14 cellular contexts compared by ENCODE assay signal in the genomic region with DNA sequence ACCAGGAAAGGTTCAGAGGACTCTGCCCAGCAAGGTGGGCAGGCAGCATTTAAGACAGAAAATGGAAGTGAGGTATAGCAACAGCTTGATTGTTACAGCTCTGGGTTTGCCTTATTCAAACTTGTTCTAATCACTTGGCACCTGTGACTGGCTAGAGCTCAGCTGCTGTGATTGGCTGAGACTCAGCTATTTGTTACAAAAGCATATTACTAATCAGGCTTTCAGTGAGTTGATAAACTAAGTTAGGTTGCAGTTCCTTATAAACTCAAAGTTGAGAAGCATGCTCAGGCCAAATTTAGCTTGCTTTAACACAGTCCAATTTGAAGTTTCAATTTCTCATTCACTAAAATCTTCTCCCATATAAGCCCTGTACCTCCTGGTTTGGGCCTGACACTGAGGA. TPM values are rescaled to one million over a fixed set of nuclear protein-coding genes. Genes with fewer than 3 reads are reported as not detected.
DNase-seq lines count a peak whose midpoint lies in the region; ATAC-seq and TF ChIP-seq lines count a peak whose summit lies in the region.
"Had no signal": no experiment of that assay in that cellular context is flagged by ENCODE, and none has a peak within 500 bp of the region (broad histone marks: within the 10 kb centered on the region; RNA-seq: fewer than 3 reads in every experiment).

No MANE protein-coding gene starts in this region.

- H3K27ac ChIP-seq in foreskin keratinocyte (no peak overlapping the region), H9 (ENCODE audit: insufficient read length, low read depth, low read length) (no peak overlapping the region)
- H3K27ac ChIP-seq: SJSA1 had no signal

- TF ChIP-seq CTCF in foreskin keratinocyte (conservative IDR thresholded peaks at IDR 0.05) (no peak), H9 (conservative IDR thresholded peaks at IDR 0.05) (no peak)

- no peaks in the 10 kb centered on the region for H3K36me3 Mint-ChIP-seq in H9 (ENCODE audit: insufficient read depth in 1 of 3, low read depth in 3 of 3)
- H3K36me3 Mint-ChIP-seq: brain had no signal

- H2BK12ac ChIP-seq in H9 (ENCODE audit: insufficient read length, low read depth, low read length), result no peak overlapping the region

- no peak overlapping the region for H2BK120ac ChIP-seq in H9 (ENCODE audit: low read depth, low read length, poor library complexity, severe bottlenecking)

- H3K14ac ChIP-seq in H9 (ENCODE audit: insufficient read depth, low read length), result no peak overlapping the region

- no peaks in the 10 kb centered on the region for H3K79me2 ChIP-seq in H9 (ENCODE audit: insufficient read depth, low read length)

- no peak overlapping the region for H3K18ac ChIP-seq in H9 (ENCODE audit: insufficient read length, low read depth, low read length)

- no peaks in the 10 kb centered on the region for H3K27me3 Mint-ChIP-seq in H9 (ENCODE audit: low read depth)

- no peaks in the 10 kb centered on the region for H4K20me1 ChIP-seq in H9 (ENCODE audit: control insufficient read depth, insufficient read depth, insufficient read length)

- no peaks in the 10 kb centered on the region for H3K4me1 Mint-ChIP-seq in H9
- H3K4me1 Mint-ChIP-seq: brain had no signal

- H2AFZ ChIP-seq in H9 (ENCODE audit: low read length), result no peak overlapping the region

- no peak overlapping the region for H3T11ph ChIP-seq in H9 (ENCODE audit: low read length)

- H3K9me3 Mint-ChIP-seq in H9, result no peaks in the 10 kb centered on the region
- H3K9me3 Mint-ChIP-seq: brain had no signal

- no peak overlapping the region for H3K4me2 ChIP-seq in H9 (ENCODE audit: insufficient read depth, insufficient read length, low read length)

- no peak overlapping the region for H2BK15ac ChIP-seq in H9 (ENCODE audit: low read depth, low read length)

- H3K4me3 Mint-ChIP-seq in H9, result no peak overlapping the region
- H3K4me3 Mint-ChIP-seq: brain had no signal

- no peak overlapping the region for H3K56ac ChIP-seq in H9 (ENCODE audit: insufficient read length, low read depth, low read length)

- H2BK20ac ChIP-seq in H9 (ENCODE audit: low read depth, low read length, poor library complexity, severe bottlenecking), result no peak overlapping the region

- no peak for DNase-seq in foreskin keratinocyte
- no peak for DNase-seq in T1000 (lab: John Stamatoyannopoulos, UW)
- no peak for DNase-seq in DMS79 treated with DMSO at 0.1 percent for 48 hours (lab: John Stamatoyannopoulos, UW)
- no peak for DNase-seq in H9
- DNase-seq in activated CD4-positive, CD25-positive, alpha-beta regulatory T cell treated with anti-CD3 and anti-CD28 coated beads, Interleukin-2, amount 50 U/mL, for 72 hours, result no peak
- DNase-seq: foreskin fibroblast, NCI-H2081 had no signal

- H2AK5ac ChIP-seq in H9 (ENCODE audit: insufficient read length, low read length), result no peak overlapping the region

- no peak overlapping the region for H4K8ac ChIP-seq in H9 (replicated peaks; ENCODE audit: insufficient read length, low read depth, low read length)

- no peaks in the 10 kb centered on the region for H3K23me2 ChIP-seq in H9 (ENCODE audit: insufficient read length, low read depth, low read length, poor library complexity, severe bottlenecking)

- peaks cover 49% of the 10 kb centered on the region for H3K27me3 ChIP-seq in foreskin keratinocyte
- no peaks in the 10 kb centered on the region for H3K27me3 ChIP-seq in H9 (ENCODE audit: insufficient read depth, low read length)
- H3K27me3 ChIP-seq: SJSA1 had no signal

- ATAC-seq in GM18907 (IDR thresholded peaks at IDR 0.05; ENCODE audit: unreplicated experiment) (peak; percentile 75), GM21576 (IDR thresholded peaks at IDR 0.05; ENCODE audit: unreplicated experiment) (peak; percentile 47), HG03175 (IDR thresholded peaks at IDR 0.05; ENCODE audit: unreplicated experiment) (peak; percentile 81), foreskin keratinocyte (peak; percentile 37)
- ATAC-seq: sciatic nerve had no signal

- H3K79me1 ChIP-seq in H9 (ENCODE audit: insufficient read depth, low read depth, low read length, poor library complexity, severe bottlenecking), result no peaks in the 10 kb centered on the region

- no peak overlapping the region for H3K23ac ChIP-seq in H9 (ENCODE audit: insufficient read length, low read depth, low read length)

- no peak overlapping the region for H4K5ac ChIP-seq in H9 (ENCODE audit: insufficient read length, low read depth, low read length)

- H3K9me3 ChIP-seq in H9 (ENCODE audit: control insufficient read depth, low read depth, low read length), result no peaks in the 10 kb centered on the region
- H3K9me3 ChIP-seq: SJSA1 had no signal

- no peak overlapping the region for H3K9ac ChIP-seq in H9 (ENCODE audit: extremely low read depth, insufficient read length, low read length)

- no peak overlapping the region for H2BK5ac ChIP-seq in H9 (ENCODE audit: insufficient read length, low read length)

- H3K4me1 ChIP-seq in foreskin keratinocyte (peaks cover 16% of the 10 kb centered on the region), H9 (ENCODE audit: insufficient read depth, low read length) (no peaks in the 10 kb centered on the region)

- no peak overlapping the region for H4K91ac ChIP-seq in H9 (ENCODE audit: insufficient read length, low read depth, low read length)

- H3K27ac Mint-ChIP-seq in H9, result no peak overlapping the region; a peak in 1 of 7 replicates
- H3K27ac Mint-ChIP-seq: brain had no signal

- H3K4ac ChIP-seq in H9 (ENCODE audit: low read depth, low read length), result no peak overlapping the region

RNA-seq across cellular contexts. Expression of a gene that starts 56.3 kb away (rescaled TPM):
- total RNA-seq in foreskin keratinocyte, result 0.46 and 1.2 TPM in 2 replicates
- 0.49 and 0.68 TPM in 2 replicates for polyA plus RNA-seq in foreskin keratinocyte
- 3.6 and 3.8 TPM in 2 replicates for total RNA-seq in H9 (2021)
- total RNA-seq: activated CD8-positive, alpha-beta memory T cell treated with anti-CD3 and anti-CD28 coated beads for 36 hours had no signal
